9 cellular contexts compared by ENCODE assay signal in the genomic region with DNA sequence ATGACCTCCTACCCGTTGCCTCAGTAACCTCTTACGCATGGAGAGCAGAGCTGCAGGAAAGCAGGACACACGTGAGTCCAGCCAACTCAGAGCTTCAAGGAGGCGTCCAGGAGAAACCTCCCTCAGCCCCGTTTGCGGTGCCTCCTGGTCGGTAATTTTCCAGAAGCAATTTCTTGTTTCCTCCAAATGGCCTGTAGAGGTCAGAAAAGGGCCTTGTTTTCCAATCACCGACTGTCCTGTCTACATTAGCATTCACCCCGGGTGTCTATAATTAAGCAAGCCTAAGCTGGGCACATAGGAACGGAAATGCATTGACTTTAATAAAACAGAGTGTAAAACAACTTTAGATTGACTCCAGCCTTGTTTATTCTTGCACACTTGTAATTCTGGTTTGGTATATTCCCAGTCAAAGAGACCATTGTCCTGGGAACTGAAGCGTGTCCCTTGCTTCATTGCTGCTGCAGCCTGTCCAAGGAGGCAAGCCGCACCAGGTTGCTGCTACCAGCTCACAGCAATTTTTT.
DNase-seq lines count a peak whose midpoint lies in the region; ATAC-seq, FAIRE-seq and TF ChIP-seq lines count a peak whose summit lies in the region.
"Had no signal": no experiment of that assay in that cellular context is flagged by ENCODE, and none has a peak within 500 bp of the region (broad histone marks: within the 10 kb centered on the region; RNA-seq: fewer than 3 reads in every experiment).

No MANE protein-coding gene starts in this region.

- peak; percentile 45 to 88; a peak in 3 of 6 replicates for ATAC-seq in A549
- ATAC-seq in HG02970 (IDR thresholded peaks at IDR 0.05; ENCODE audit: low FRiP score, unreplicated experiment) = no peak

- intact Hi-C loops in OCI-LY7 (cut with micrococcal nuclease; ENCODE audit: unreplicated experiment) = no loop called here
- intact Hi-C loops in activated T-helper 1 cell treated with anti-CD3 and anti-CD28 coated beads, Interleukin-12 subunit alpha, Interleukin-12 subunit beta, Interleukin-2, Interleukin-4 antibody, amounts not matched to agents 30 ng/mL and 10 ng/mL and 1 ng/mL, durations not matched to agents 14 hours and 24 hours and 36 hours (cut with micrococcal nuclease) = no loop called here

- H3K4me2 ChIP-seq in A549 = no peak overlapping the region
- no peak overlapping the region for H3K4me2 ChIP-seq in OCI-LY7 (ENCODE audit: low read length)

- H3K79me2 ChIP-seq in OCI-LY7 (ENCODE audit: insufficient read depth, low read depth, low read length) = no peaks in the 10 kb centered on the region

- peaks cover 10% of the 10 kb centered on the region for H3K27me3 Mint-ChIP-seq in nephron (ENCODE audit: low read depth)
- H3K27me3 Mint-ChIP-seq in activated T-helper 1 cell treated with anti-CD3 and anti-CD28 coated beads, Interleukin-12 subunit alpha, Interleukin-12 subunit beta, Interleukin-2, Interleukin-4 antibody, amounts not matched to agents 30 ng/mL and 10 ng/mL and 1 ng/mL, durations not matched to agents 14 hours and 24 hours and 36 hours (ENCODE audit: insufficient read depth) = no peaks in the 10 kb centered on the region

- TF ChIP-seq RAD21 in A549 (conservative IDR thresholded peaks at IDR 0.05 in 1 of 2, IDR thresholded peaks at IDR 0.05 in 1 of 2) = peak; percentile 69 to 72

- no peak overlapping the region for H3K4me3 Mint-ChIP-seq in nephron
- H3K4me3 Mint-ChIP-seq in activated T-helper 1 cell treated with anti-CD3 and anti-CD28 coated beads, Interleukin-12 subunit alpha, Interleukin-12 subunit beta, Interleukin-2, Interleukin-4 antibody, amounts not matched to agents 30 ng/mL and 10 ng/mL and 1 ng/mL, durations not matched to agents 14 hours and 24 hours and 36 hours = no peak overlapping the region
- H3K4me3 Mint-ChIP-seq: activated naive CD8-positive, alpha-beta T cell treated with anti-CD3 and anti-CD28 coated beads, Interleukin-2, amount 10 ng/mL, durations not matched to agents 7 days and 5 days had no signal

- H3K27ac Mint-ChIP-seq in nephron = no peak overlapping the region
- H3K27ac Mint-ChIP-seq in activated T-helper 1 cell treated with anti-CD3 and anti-CD28 coated beads, Interleukin-12 subunit alpha, Interleukin-12 subunit beta, Interleukin-2, Interleukin-4 antibody, amounts not matched to agents 30 ng/mL and 10 ng/mL and 1 ng/mL, durations not matched to agents 14 hours and 24 hours and 36 hours = no peak overlapping the region
- H3K27ac Mint-ChIP-seq: activated naive CD8-positive, alpha-beta T cell treated with anti-CD3 and anti-CD28 coated beads, Interleukin-2, amount 10 ng/mL, durations not matched to agents 7 days and 5 days had no signal

- no TSS peak for BruUV-seq in OCI-LY7 (replicated peaks; lab: Mats Ljungman, UMichigan)

- H2AFZ ChIP-seq in OCI-LY7 (ENCODE audit: low read length) = no peak overlapping the region

- DNase-seq in A549 (ENCODE audit: low read depth in 1 of 2, low spot score in 1 of 2) (peak; percentile 47 to 58), H7 (peak; percentile 60), OCI-LY7 (ENCODE audit: low spot score) (peak; percentile 8), epithelial cell of prostate (ENCODE audit: low read depth, low spot score) (peak; percentile 18), NCI-H1436 treated with DMSO at 0.1 percent for 48 hours (lab: John Stamatoyannopoulos, UW) (no peak)
- no peak for DNase-seq in activated T-helper 1 cell treated with anti-CD3 and anti-CD28 coated beads, Interleukin-12 subunit alpha, Interleukin-12 subunit beta, Interleukin-2, Interleukin-4 antibody, amounts not matched to agents 30 ng/mL and 10 ng/mL and 1 ng/mL, durations not matched to agents 14 hours and 24 hours and 36 hours (ENCODE audit: low spot score)
- DNase-seq: activated naive CD8-positive, alpha-beta T cell treated with anti-CD3 and anti-CD28 coated beads, Interleukin-2, amount 10 ng/mL, durations not matched to agents 7 days and 5 days had no signal

- H3K4me1 ChIP-seq in A549 (no peaks in the 10 kb centered on the region), OCI-LY7 (ENCODE audit: insufficient read depth, low read length, poor library complexity, severe bottlenecking) (no peaks in the 10 kb centered on the region)

- H3K27ac ChIP-seq in A549 = no peak overlapping the region
- H3K27ac ChIP-seq in OCI-LY7 (ENCODE audit: low read depth, low read length, poor library complexity, severe bottlenecking) = no peak overlapping the region
- no peak overlapping the region for H3K27ac ChIP-seq in epithelial cell of prostate

- CTCF ChIA-PET in A549 (lab: Yijun Ruan, JAX) = interaction anchor here (0.7 to 1.8 kb wide), 10 partner anchors 11 to 1371 kb away, joined by 3 to 5 read pairs (median 4); no protein-coding TSS in a partner anchor
- CTCF ChIA-PET in OCI-LY7 (lab: Charles Lee; ENCODE audit: unreplicated experiment) = no interaction called here

- WGBS in A549 (ENCODE audit: missing lambda C conversion rate) = 13% methylated on average over 12 of the region's 12 CpGs

- H3K36me3 Mint-ChIP-seq in nephron (ENCODE audit: low read depth) = no peaks in the 10 kb centered on the region
- no peaks in the 10 kb centered on the region for H3K36me3 Mint-ChIP-seq in activated T-helper 1 cell treated with anti-CD3 and anti-CD28 coated beads, Interleukin-12 subunit alpha, Interleukin-12 subunit beta, Interleukin-2, Interleukin-4 antibody, amounts not matched to agents 30 ng/mL and 10 ng/mL and 1 ng/mL, durations not matched to agents 14 hours and 24 hours and 36 hours (ENCODE audit: low read depth)
- H3K36me3 Mint-ChIP-seq: activated naive CD8-positive, alpha-beta T cell treated with anti-CD3 and anti-CD28 coated beads, Interleukin-2, amount 10 ng/mL, durations not matched to agents 7 days and 5 days had no signal

- H3K4me1 Mint-ChIP-seq in nephron = no peaks in the 10 kb centered on the region
- no peaks in the 10 kb centered on the region for H3K4me1 Mint-ChIP-seq in activated T-helper 1 cell treated with anti-CD3 and anti-CD28 coated beads, Interleukin-12 subunit alpha, Interleukin-12 subunit beta, Interleukin-2, Interleukin-4 antibody, amounts not matched to agents 30 ng/mL and 10 ng/mL and 1 ng/mL, durations not matched to agents 14 hours and 24 hours and 36 hours (ENCODE audit: low read depth)
- H3K4me1 Mint-ChIP-seq: activated naive CD8-positive, alpha-beta T cell treated with anti-CD3 and anti-CD28 coated beads, Interleukin-2, amount 10 ng/mL, durations not matched to agents 7 days and 5 days had no signal

- no peaks in the 10 kb centered on the region for H3K36me3 ChIP-seq in H7 (replicated peaks; ENCODE audit: control insufficient read depth, insufficient read depth, low read length)
- H3K36me3 ChIP-seq in OCI-LY7 (ENCODE audit: insufficient read depth, low read length) = no peaks in the 10 kb centered on the region

- no peak for TF ChIP-seq POLR2A in A549 (IDR thresholded peaks at IDR 0.05; ENCODE audit: low read length)

- TF ChIP-seq EP300 in A549 (IDR thresholded peaks at IDR 0.05) = no peak

- FAIRE-seq in A549 (lab: Jason Lieb, UNC) = peak; percentile 18

- H3K27me3 ChIP-seq in H7 (ENCODE audit: control insufficient read depth, insufficient read depth, low read length) = no peaks in the 10 kb centered on the region

- no peaks in the 10 kb centered on the region for H3K9me3 ChIP-seq in A549
- H3K9me3 ChIP-seq in OCI-LY7 (ENCODE audit: low read length) = no peaks in the 10 kb centered on the region

- H3K4me3 ChIP-seq in A549 (no peak overlapping the region), H7 (ENCODE audit: insufficient read depth, low read depth, low read length) (no peak overlapping the region), OCI-LY7 (ENCODE audit: low read depth, low read length, poor library complexity, severe bottlenecking) (no peak overlapping the region)

- H3K9me3 Mint-ChIP-seq in nephron = no peaks in the 10 kb centered on the region
- H3K9me3 Mint-ChIP-seq in activated T-helper 1 cell treated with anti-CD3 and anti-CD28 coated beads, Interleukin-12 subunit alpha, Interleukin-12 subunit beta, Interleukin-2, Interleukin-4 antibody, amounts not matched to agents 30 ng/mL and 10 ng/mL and 1 ng/mL, durations not matched to agents 14 hours and 24 hours and 36 hours = no peaks in the 10 kb centered on the region
- H3K9me3 Mint-ChIP-seq: activated naive CD8-positive, alpha-beta T cell treated with anti-CD3 and anti-CD28 coated beads, Interleukin-2, amount 10 ng/mL, durations not matched to agents 7 days and 5 days had no signal

- POLR2A ChIA-PET in A549 (lab: Yijun Ruan, JAX) (no interaction called here), OCI-LY7 (lab: Charles Lee) (no interaction called here)

- TF ChIP-seq CTCF in A549 (IDR thresholded peaks at IDR 0.05) (peak; percentile 53), OCI-LY7 (conservative IDR thresholded peaks at IDR 0.05; ENCODE audit: low read length) (peak; percentile 54; the same call in 1 of the 2 replicates), nephron (IDR thresholded peaks at IDR 0.05; ENCODE audit: unreplicated experiment in 3 of 3) (peak; percentile 50 to 61 (median 60))

- no peaks in the 10 kb centered on the region for H4K20me1 ChIP-seq in OCI-LY7 (ENCODE audit: insufficient read depth, low read length)

- no peaks in the 10 kb centered on the region for H3K9me2 ChIP-seq in OCI-LY7 (ENCODE audit: insufficient read depth, low read length)

TF ChIP-seq in A549, 52 proteins besides CTCF, POLR2A, EP300 and RAD21:
- peak; percentile 34; the same call in 1 of the 3 replicates for TF ChIP-seq SMC3 (IDR thresholded peaks at IDR 0.05)
- no peak for TF ChIP-seq RFX5 (IDR thresholded peaks at IDR 0.05)
- TF ChIP-seq, protein P1, sequence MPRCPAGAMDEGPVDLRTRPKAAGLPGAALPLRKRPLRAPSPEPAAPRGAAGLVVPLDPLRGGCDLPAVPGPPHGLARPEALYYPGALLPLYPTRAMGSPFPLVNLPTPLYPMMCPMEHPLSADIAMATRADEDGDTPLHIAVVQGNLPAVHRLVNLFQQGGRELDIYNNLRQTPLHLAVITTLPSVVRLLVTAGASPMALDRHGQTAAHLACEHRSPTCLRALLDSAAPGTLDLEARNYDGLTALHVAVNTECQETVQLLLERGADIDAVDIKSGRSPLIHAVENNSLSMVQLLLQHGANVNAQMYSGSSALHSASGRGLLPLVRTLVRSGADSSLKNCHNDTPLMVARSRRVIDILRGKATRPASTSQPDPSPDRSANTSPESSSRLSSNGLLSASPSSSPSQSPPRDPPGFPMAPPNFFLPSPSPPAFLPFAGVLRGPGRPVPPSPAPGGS (IDR thresholded peaks at IDR 0.05) = no peak

Comparison
In these comparisons a context has a peak if more than half of its experiments do, and no peak if none do; other contexts are left out.
1. DNase-seq: peak in A549 (2 of 2), H7 (single experiment), OCI-LY7 (single experiment) and epithelial cell of prostate (single experiment); none in NCI-H1436 treated with DMSO at 0.1 percent for 48 hours (single experiment) and activated T-helper 1 cell treated with anti-CD3 and anti-CD28 coated beads, Interleukin-12 subunit alpha, Interleukin-12 subunit beta, Interleukin-2, Interleukin-4 antibody, amounts not matched to agents 30 ng/mL and 10 ng/mL and 1 ng/mL, durations not matched to agents 14 hours and 24 hours and 36 hours (single experiment).
2. Peak in every context shown above with its lines, with median percentiles within 50 percentile points of each other: CTCF ChIP-seq.